In the genomic region with DNA sequence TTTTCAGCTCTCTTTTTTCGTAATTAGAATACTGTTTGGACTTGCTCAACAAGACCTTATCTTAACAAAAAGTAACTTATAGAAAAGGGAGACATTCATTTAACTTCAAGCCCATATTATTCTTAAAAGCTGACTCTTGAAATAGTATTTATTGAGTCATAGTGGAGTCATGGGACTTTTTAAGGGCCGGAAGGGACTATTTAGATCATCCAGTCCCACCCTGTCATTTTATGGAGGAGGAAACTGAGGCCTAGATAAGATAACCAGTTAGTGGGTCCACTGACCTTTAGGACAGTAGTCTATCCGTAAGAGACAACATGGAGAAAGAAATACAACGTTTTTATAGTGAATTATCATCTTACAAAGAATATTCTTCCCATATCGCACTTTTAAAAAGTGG, we compare ENCODE assay signal across 8 cellular contexts. TPM values are rescaled to one million over a fixed set of nuclear protein-coding genes. Genes with fewer than 3 reads are reported as not detected.
DNase-seq lines count a peak whose midpoint lies in the region; ATAC-seq and TF ChIP-seq lines count a peak whose summit lies in the region.

No MANE protein-coding gene starts in this region.

- H3K9me3 ChIP-seq in right lobe of liver (no peaks in the 10 kb centered on the region), upper lobe of right lung (no peaks in the 10 kb centered on the region)

- H3K27me3 ChIP-seq in right lobe of liver (no peaks in the 10 kb centered on the region), upper lobe of right lung (no peaks in the 10 kb centered on the region)

- H3K27ac ChIP-seq in angular gyrus (ENCODE audit: low read depth, low read length) (peak overlapping the region; percentile 45), right lobe of liver (peak overlapping the region; percentile 91 to 98 (median 96)), upper lobe of right lung (peak overlapping the region; percentile 96)

- peak overlapping the region; percentile 98 for H3K27ac Mint-ChIP-seq in activated naive CD4-positive, alpha-beta T cell treated with anti-CD3 and anti-CD28 coated beads for 36 hours

- DNase-seq in activated naive CD4-positive, alpha-beta T cell treated with anti-CD3 and anti-CD28 coated beads for 36 hours = no peak
- DNase-seq in activated naive CD4-positive, alpha-beta T cell (lab: John Stamatoyannopoulos, UW) = no peak
- DNase-seq in right lobe of liver (no peak), upper lobe of right lung (no peak), H4 (ENCODE audit: low spot score) (no peak), NCI-H1694 (lab: John Stamatoyannopoulos, UW) (no peak)

- H3K4me1 Mint-ChIP-seq in activated naive CD4-positive, alpha-beta T cell treated with anti-CD3 and anti-CD28 coated beads for 36 hours (ENCODE audit: low read depth) = peaks cover 52% of the 10 kb centered on the region

- intact Hi-C loops in activated naive CD4-positive, alpha-beta T cell treated with anti-CD3 and anti-CD28 coated beads for 36 hours (cut with micrococcal nuclease) = loop anchor here (1.0 to 10.0 kb wide), 13 partner anchors 29 to 567 kb away; partner anchors contain the start of genes NUP107 and SLC35E3
- intact Hi-C loops in right lobe of liver (cut with DNase I) (no loop called here), upper lobe of right lung (cut with DNase I) (no loop called here)

- ATAC-seq in right lobe of liver (peak in 1 of 4 donors; percentile 8), upper lobe of right lung (no peak), GM21381 (IDR thresholded peaks at IDR 0.05; ENCODE audit: unreplicated experiment) (no peak)

- TF ChIP-seq CTCF in right lobe of liver (IDR thresholded peaks at IDR 0.05) = no peak
- no peak for TF ChIP-seq CTCF in upper lobe of right lung (IDR thresholded peaks at IDR 0.05)

- WGBS in right lobe of liver (ENCODE audit: insufficient coverage, low coverage, low lambda C conversion rate, missing lambda C conversion rate) = 6% methylated on average over 5 of the region's 5 CpGs

- CTCF ChIA-PET in activated naive CD4-positive, alpha-beta T cell treated with anti-CD3 and anti-CD28 coated beads for 36 hours (lab: Charles Lee) = interaction anchor here (0.6 to 1.0 kb wide), 5 partner anchors 14 to 239 kb away, joined by 3 to 4 read pairs (median 3); no protein-coding TSS in a partner anchor

- H3K36me3 ChIP-seq in right lobe of liver = no peaks in the 10 kb centered on the region
- no peaks in the 10 kb centered on the region for H3K36me3 ChIP-seq in upper lobe of right lung

- H3K9me3 Mint-ChIP-seq in activated naive CD4-positive, alpha-beta T cell treated with anti-CD3 and anti-CD28 coated beads for 36 hours = no peaks in the 10 kb centered on the region

- peak overlapping the region; percentile 91 for H3K4me3 Mint-ChIP-seq in activated naive CD4-positive, alpha-beta T cell treated with anti-CD3 and anti-CD28 coated beads for 36 hours

- peak overlapping the region; percentile 72 to 78 (median 78) for H3K4me3 ChIP-seq in right lobe of liver
- H3K4me3 ChIP-seq in upper lobe of right lung = peak overlapping the region; percentile 87

- TF ChIP-seq POLR2A in right lobe of liver (IDR thresholded peaks at IDR 0.05) = no peak

- peaks cover 33% of the 10 kb centered on the region for H3K36me3 Mint-ChIP-seq in activated naive CD4-positive, alpha-beta T cell treated with anti-CD3 and anti-CD28 coated beads for 36 hours (ENCODE audit: low read depth)

- H3K4me1 ChIP-seq in right lobe of liver (peaks cover 0 to 47% (median 6%) of the 10 kb centered on the region in 4 donors), upper lobe of right lung (peaks cover 54% of the 10 kb centered on the region)

- no peaks in the 10 kb centered on the region for H3K27me3 Mint-ChIP-seq in activated naive CD4-positive, alpha-beta T cell treated with anti-CD3 and anti-CD28 coated beads for 36 hours (ENCODE audit: low read depth)

RNA-seq across cellular contexts. Expression of gene RAP1B, which starts 1.5 kb away (rescaled TPM):
- 100 to 1,000 TPM; 170 TPM for total RNA-seq in activated naive CD4-positive, alpha-beta T cell treated with anti-CD3 and anti-CD28 coated beads for 36 hours
- total RNA-seq in right lobe of liver = 100 to 1,000 TPM in 1 of 6 experiments, 10 to 100 TPM in 5; 49.7 to 120 (median 64.3) TPM
- 158 TPM for total RNA-seq in upper lobe of right lung
- total RNA-seq in H4 (2014; rRNA removed; shearing (Covaris generic)) = 122 and 159 TPM in 2 replicates

Comparison
In these comparisons a context has a peak if more than half of its experiments do, and no peak if none do; other contexts are left out.
1. H3K27ac ChIP-seq: peak in every context shown above with its lines; median percentile 96 in right lobe of liver; 96 in upper lobe of right lung; 45 in angular gyrus.